ENCODE assay signal across 9 cellular contexts in genomic region chrX:46561931-46562721, GRCh38. TPM values are rescaled to one million over a fixed set of nuclear protein-coding genes. Genes with fewer than 3 reads are reported as not detected.
A peak's percentile ranks its signal among the peaks of the same experiment; 100 is the strongest.
DNase-seq lines count a peak whose midpoint lies in the region; ATAC-seq, FAIRE-seq and TF ChIP-seq lines count a peak whose summit lies in the region.
"Had no signal": no experiment of that assay in that cellular context is flagged by ENCODE, and none has a peak within 500 bp of the region (broad histone marks: within the 10 kb centered on the region; RNA-seq: fewer than 3 reads in every experiment).

No MANE protein-coding gene starts in this region.

- H3K27ac Mint-ChIP-seq in CD4-positive, CD25-positive, alpha-beta regulatory T cell = peak overlapping the region in 2 of 3 donors; percentile 42 to 76
- peak overlapping the region; percentile 65 for H3K27ac Mint-ChIP-seq in T-helper 2 cell treated with Interferon-gamma antibody and Interleukin-4, amounts not matched to agents 5 μg/mL and 100 μg/mL, for 36 hours
- H3K27ac Mint-ChIP-seq: stimulated activated naive CD8-positive, alpha-beta T cell treated with anti-CD3 and anti-CD28 coated beads, Interleukin-15, Interleukin-2, amounts not matched to agents 100 ng/mL and 50 ng/mL, for 24 hours had no signal

- ATAC-seq in CD4-positive, CD25-positive, alpha-beta regulatory T cell (ENCODE audit: low read depth in 2 of 2) = peak; percentile 47 to 48
- ATAC-seq in GM19324 (IDR thresholded peaks at IDR 0.05; ENCODE audit: low FRiP score, unreplicated experiment) (peak; percentile 98), HG03139 (IDR thresholded peaks at IDR 0.05; ENCODE audit: unreplicated experiment) (peak; percentile 98)

- peak in 1 of 3 donors; percentile 45 for DNase-seq in CD4-positive, CD25-positive, alpha-beta regulatory T cell
- peak; percentile 11 for DNase-seq in T-helper 2 cell treated with Interferon-gamma antibody and Interleukin-4, amounts not matched to agents 5 μg/mL and 100 μg/mL, for 36 hours (ENCODE audit: low spot score)
- DNase-seq in spleen (no peak), NCI-H2196 (lab: John Stamatoyannopoulos, UW; ENCODE audit: unreplicated experiment) (no peak), frontal cortex (ENCODE audit: low spot score in 2 of 2) (no peak), globus pallidus (ENCODE audit: low spot score) (no peak)

- H3K36me3 ChIP-seq in CD4-positive, CD25-positive, alpha-beta regulatory T cell (ENCODE audit: control insufficient read depth, insufficient read depth, low read length) = no peaks in the 10 kb centered on the region
- no peaks in the 10 kb centered on the region for H3K36me3 ChIP-seq in spleen

- intact Hi-C loops in spleen (cut with DNase I; ENCODE audit: low total_unique reads) = no loop called here

- H3K9me3 Mint-ChIP-seq in CD4-positive, CD25-positive, alpha-beta regulatory T cell = no peaks in the 10 kb centered on the region
- no peaks in the 10 kb centered on the region for H3K9me3 Mint-ChIP-seq in T-helper 2 cell treated with Interferon-gamma antibody and Interleukin-4, amounts not matched to agents 5 μg/mL and 100 μg/mL, for 36 hours
- H3K9me3 Mint-ChIP-seq: stimulated activated naive CD8-positive, alpha-beta T cell treated with anti-CD3 and anti-CD28 coated beads, Interleukin-15, Interleukin-2, amounts not matched to agents 100 ng/mL and 50 ng/mL, for 24 hours had no signal

- no peak for TF ChIP-seq POLR2A in spleen (IDR thresholded peaks at IDR 0.05)

- H3K4me3 Mint-ChIP-seq in CD4-positive, CD25-positive, alpha-beta regulatory T cell = no peak overlapping the region
- peak overlapping the region; percentile 55 for H3K4me3 Mint-ChIP-seq in T-helper 2 cell treated with Interferon-gamma antibody and Interleukin-4, amounts not matched to agents 5 μg/mL and 100 μg/mL, for 36 hours
- H3K4me3 Mint-ChIP-seq: stimulated activated naive CD8-positive, alpha-beta T cell treated with anti-CD3 and anti-CD28 coated beads, Interleukin-15, Interleukin-2, amounts not matched to agents 100 ng/mL and 50 ng/mL, for 24 hours had no signal

- no peak for FAIRE-seq in frontal cortex (lab: Jason Lieb, UNC)

- H3K27me3 ChIP-seq in CD4-positive, CD25-positive, alpha-beta regulatory T cell (ENCODE audit: control insufficient read depth, insufficient read depth, low read length) = no peaks in the 10 kb centered on the region
- peaks cover 0 to 6% (median 0%) of the 10 kb centered on the region in 7 donors for H3K27me3 ChIP-seq in spleen (replicated peaks in 1 of 7)

- H3K36me3 Mint-ChIP-seq in CD4-positive, CD25-positive, alpha-beta regulatory T cell = no peaks in the 10 kb centered on the region
- peaks cover 3% of the 10 kb centered on the region for H3K36me3 Mint-ChIP-seq in T-helper 2 cell treated with Interferon-gamma antibody and Interleukin-4, amounts not matched to agents 5 μg/mL and 100 μg/mL, for 36 hours (ENCODE audit: low read depth)

- H3K27me3 Mint-ChIP-seq in CD4-positive, CD25-positive, alpha-beta regulatory T cell = no peaks in the 10 kb centered on the region
- no peaks in the 10 kb centered on the region for H3K27me3 Mint-ChIP-seq in T-helper 2 cell treated with Interferon-gamma antibody and Interleukin-4, amounts not matched to agents 5 μg/mL and 100 μg/mL, for 36 hours (ENCODE audit: low read depth)
- H3K27me3 Mint-ChIP-seq: stimulated activated naive CD8-positive, alpha-beta T cell treated with anti-CD3 and anti-CD28 coated beads, Interleukin-15, Interleukin-2, amounts not matched to agents 100 ng/mL and 50 ng/mL, for 24 hours had no signal

- TF ChIP-seq CTCF in spleen (IDR thresholded peaks at IDR 0.05 in 8 of 11, conservative IDR thresholded peaks at IDR 0.05 in 3 of 11) = no peak

- no peak overlapping the region for H3K4me3 ChIP-seq in CD4-positive, CD25-positive, alpha-beta regulatory T cell (ENCODE audit: low read depth, low read length)
- no peak overlapping the region for H3K4me3 ChIP-seq in spleen

- no peaks in the 10 kb centered on the region for H3K4me1 ChIP-seq in CD4-positive, CD25-positive, alpha-beta regulatory T cell (ENCODE audit: control insufficient read depth, insufficient read depth, low read length, poor library complexity, severe bottlenecking)
- peaks cover 0 to 17% (median 11%) of the 10 kb centered on the region in 6 donors for H3K4me1 ChIP-seq in spleen

- no peak overlapping the region for H3K27ac ChIP-seq in CD4-positive, CD25-positive, alpha-beta regulatory T cell (ENCODE audit: insufficient read depth, low read length, poor library complexity, severe bottlenecking)
- peak overlapping the region in 5 of 8 donors; percentile 2 to 52 (median 32) for H3K27ac ChIP-seq in spleen

- H3K9me3 ChIP-seq in CD4-positive, CD25-positive, alpha-beta regulatory T cell (ENCODE audit: control insufficient read depth in 2 of 2, low read length in 2 of 2) = no peaks in the 10 kb centered on the region
- no peaks in the 10 kb centered on the region for H3K9me3 ChIP-seq in spleen

- peaks cover 0 to 9% (median 5%) of the 10 kb centered on the region in 4 donors for H3K4me1 Mint-ChIP-seq in CD4-positive, CD25-positive, alpha-beta regulatory T cell
- H3K4me1 Mint-ChIP-seq in T-helper 2 cell treated with Interferon-gamma antibody and Interleukin-4, amounts not matched to agents 5 μg/mL and 100 μg/mL, for 36 hours (ENCODE audit: low read depth) = peaks cover 11% of the 10 kb centered on the region

- WGBS in spleen, 5 donors = 24 to 46% (median 45%) methylated on average over 5 of the region's 5 CpGs

RNA-seq across cellular contexts. Expression of gene CHST7, which starts 11.4 kb away (rescaled TPM):
- total RNA-seq in CD4-positive, CD25-positive, alpha-beta regulatory T cell = 19.5 TPM
- 10 to 100 TPM; 34.6 to 41.0 (median 37.8) TPM for polyA plus RNA-seq in CD4-positive, CD25-positive, alpha-beta regulatory T cell
- total RNA-seq in spleen = 10 to 100 TPM; 14.6 to 43.9 (median 29.2) TPM
- 1 to 10 TPM; 2.0 to 5.2 (median 2.9) TPM for polyA plus RNA-seq in spleen
- total RNA-seq in frontal cortex = 6.5 TPM

RNA-seq across cellular contexts. Expression of gene ZNF674, which starts 16.9 kb away (rescaled TPM):
- total RNA-seq in CD4-positive, CD25-positive, alpha-beta regulatory T cell = 3.6 TPM
- 1 to 10 TPM in 3 of 4 donors, under 1 TPM in 1; 0.57 to 3.2 (median 2.4) TPM for polyA plus RNA-seq in CD4-positive, CD25-positive, alpha-beta regulatory T cell
- 10 to 100 TPM in 2 of 7 donors, 1 to 10 TPM in 5; 4.2 to 10.7 (median 6.7) TPM for total RNA-seq in spleen
- polyA plus RNA-seq in spleen = 1 to 10 TPM in 1 of 3 donors, under 1 TPM in 2; 0.77 to 1.1 (median 0.80) TPM
- total RNA-seq in frontal cortex = 14.3 TPM

Comparison
In these comparisons a context has a peak if more than half of its experiments do, and no peak if none do; other contexts are left out.
1. ATAC-seq: peak in every context shown above with its lines; median percentile 98 in GM19324; 98 in HG03139; 48 in CD4-positive, CD25-positive, alpha-beta regulatory T cell.